28 cellular contexts compared by ENCODE assay signal in genomic region chrX:40258909-40259308, GRCh38.
"Had no signal": no experiment of that assay in that cellular context is flagged by ENCODE, and none has a peak within 500 bp of the region (broad histone marks: within the 10 kb centered on the region; RNA-seq: fewer than 3 reads in every experiment).

No MANE protein-coding gene starts in this region.

- H3K27me3 ChIP-seq: colonic mucosa, esophagus muscularis mucosa, esophagus squamous epithelium, foreskin keratinocyte, gastrocnemius medialis, gastroesophageal sphincter, hepatocyte had no signal

- DNase-seq: colonic mucosa; dermis blood vessel endothelial cell; dorsolateral prefrontal cortex; effector CD4-positive, alpha-beta T cell; effector CD8-positive, alpha-beta T cell; effector memory CD4-positive, alpha-beta T cell; effector memory CD8-positive, alpha-beta T cell; endodermal cell; erythroblast; esophagus squamous epithelium; foreskin fibroblast; foreskin keratinocyte; foreskin melanocyte; gastrocnemius medialis; glutamatergic neuron; head of caudate nucleus; heart left ventricle; heart right ventricle had no signal

- ATAC-seq: effector memory CD8-positive, alpha-beta T cell; esophagus mucosa; foreskin keratinocyte; gastrocnemius medialis; gastroesophageal sphincter; heart left ventricle; heart right ventricle had no signal

- H3K27ac ChIP-seq: colonic mucosa, coronary artery, dorsolateral prefrontal cortex, epithelial cell of prostate, esophagus muscularis mucosa, esophagus squamous epithelium, foreskin keratinocyte, gastrocnemius medialis, gastroesophageal sphincter, heart left ventricle, heart right ventricle, hepatocyte had no signal

- FAIRE-seq: colon, endometrium, endothelial cell of umbilical vein, frontal cortex had no signal

- H3K9me3 ChIP-seq: colonic mucosa, esophagus muscularis mucosa, esophagus squamous epithelium, gastrocnemius medialis, gastroesophageal sphincter, heart left ventricle, heart right ventricle had no signal

- H3K4me3 ChIP-seq: colonic mucosa, coronary artery, dorsolateral prefrontal cortex, esophagus muscularis mucosa, esophagus squamous epithelium, gastrocnemius medialis, gastroesophageal sphincter, heart left ventricle, heart right ventricle, hepatocyte had no signal

- H3K79me2 ChIP-seq: hepatocyte had no signal

- H3K36me3 ChIP-seq: colonic mucosa, esophagus muscularis mucosa, esophagus squamous epithelium, gastrocnemius medialis, gastroesophageal sphincter, heart left ventricle, heart right ventricle had no signal

- H3K4me1 ChIP-seq: colonic mucosa, gastrocnemius medialis, gastroesophageal sphincter had no signal

- H3K4me2 ChIP-seq: hepatocyte had no signal

- H2AFZ ChIP-seq: hepatocyte had no signal
